ENCODE assay signal across 22 cellular contexts in genomic region chr2:138107288-138107687, GRCh38.
A peak's percentile ranks its signal among the peaks of the same experiment; 100 is the strongest.
DNase-seq lines count a peak whose midpoint lies in the region; ATAC-seq, FAIRE-seq and TF ChIP-seq lines count a peak whose summit lies in the region.
"Had no signal": no experiment of that assay in that cellular context is flagged by ENCODE, and none has a peak within 500 bp of the region (broad histone marks: within the 10 kb centered on the region; RNA-seq: fewer than 3 reads in every experiment).

No MANE protein-coding gene starts in this region.

- in situ Hi-C loops in K562 (cut with MboI) = no loop called here

- CTCF ChIA-PET in SK-N-SH (lab: Yijun Ruan, JAX) = no interaction called here
- CTCF ChIA-PET in K562 (lab: Yijun Ruan, JAX; ENCODE audit: low intra/inter-chr PET ratio) = no interaction called here

- H4K20me1 ChIP-seq in SK-N-SH (ENCODE audit: insufficient read depth) = no peaks in the 10 kb centered on the region
- H4K20me1 ChIP-seq in K562 (replicated peaks; ENCODE audit: control insufficient read depth, insufficient read depth, low read length) = no peaks in the 10 kb centered on the region
- H4K20me1 ChIP-seq in keratinocyte (ENCODE audit: control insufficient read depth, extremely low read depth, insufficient read depth, low read length) = no peaks in the 10 kb centered on the region

- no peak overlapping the region for H3K27ac ChIP-seq in SK-N-SH (ENCODE audit: low read depth in 2 of 2, low read length in 1 of 2)
- no peak overlapping the region for H3K27ac ChIP-seq in K562 (ENCODE audit: extremely low read depth, low read depth, low read length)
- no peak overlapping the region for H3K27ac ChIP-seq in keratinocyte (ENCODE audit: control insufficient read depth, insufficient read depth, low read length)
- no peak overlapping the region for H3K27ac ChIP-seq in stomach
- H3K27ac ChIP-seq: 22Rv1, cardiac muscle cell, esophagus squamous epithelium, left ventricle myocardium inferior, skin epidermis, transverse colon had no signal

- no peaks in the 10 kb centered on the region for H3K9me1 ChIP-seq in K562 (ENCODE audit: control insufficient read depth, insufficient read depth, low read length)
- no peaks in the 10 kb centered on the region for H3K9me1 ChIP-seq in keratinocyte (ENCODE audit: control insufficient read depth, extremely low read depth, insufficient read depth, low read length)

- FAIRE-seq in K562 (lab: Jason Lieb, UNC) (no peak), keratinocyte (lab: Jason Lieb, UNC) (peak; percentile 71)

- 42% methylated on average over 4 of the region's 4 CpGs for WGBS in SK-N-SH (ENCODE audit: low lambda C conversion rate)
- 0% methylated on average over 4 of the region's 4 CpGs for WGBS in K562 (ENCODE audit: insufficient coverage, low coverage, missing lambda C conversion rate)
- 53 to 70% (median 63%) methylated on average over 4 of the region's 4 CpGs for WGBS in stomach, 5 donors

- POLR2A ChIA-PET in SK-N-SH (lab: Yijun Ruan, JAX) (no interaction called here), K562 (lab: Yijun Ruan, JAX) (no interaction called here)

- no peaks in the 10 kb centered on the region for H3K27me3 ChIP-seq in SK-N-SH (ENCODE audit: insufficient read depth)
- H3K27me3 ChIP-seq in K562 (ENCODE audit: control insufficient read depth in 2 of 2, insufficient read depth in 2 of 2, low read length in 2 of 2) = no peaks in the 10 kb centered on the region
- no peaks in the 10 kb centered on the region for H3K27me3 ChIP-seq in keratinocyte (ENCODE audit: control insufficient read depth, extremely low read depth, insufficient read depth, low read length)
- no peaks in the 10 kb centered on the region for H3K27me3 ChIP-seq in stomach
- H3K27me3 ChIP-seq: cardiac muscle cell, esophagus squamous epithelium, transverse colon had no signal

- no peak overlapping the region for H3K4me3 ChIP-seq in SK-N-SH (ENCODE audit: low read depth in 2 of 2, low read length in 1 of 2)
- H3K4me3 ChIP-seq in K562 = no peak overlapping the region
- no peak overlapping the region for H3K4me3 ChIP-seq in keratinocyte (ENCODE audit: control insufficient read depth in 2 of 3, extremely low read depth in 1 of 3, insufficient read depth in 2 of 3, low read depth in 1 of 3, low read length in 3 of 3)
- no peak overlapping the region for H3K4me3 ChIP-seq in stomach
- H3K4me3 ChIP-seq: cardiac muscle cell, esophagus squamous epithelium, left ventricle myocardium inferior, skin epidermis, transverse colon had no signal

- BruUV-seq in K562 (replicated peaks; lab: Mats Ljungman, UMichigan) = no TSS peak

- H3K9ac ChIP-seq in SK-N-SH = no peak overlapping the region
- H3K9ac ChIP-seq in K562 (ENCODE audit: insufficient read depth in 1 of 2, low read depth in 2 of 2, low read length in 2 of 2) = no peak overlapping the region
- H3K9ac ChIP-seq in keratinocyte (ENCODE audit: control insufficient read depth, extremely low read depth, insufficient read depth, low read length) = no peak overlapping the region

- intact Hi-C loops in K562 (cut with micrococcal nuclease) (no loop called here), stomach (cut with DNase I; ENCODE audit: low total_unique reads) (no loop called here)

- TF ChIP-seq POLR2A in K562 (conservative IDR thresholded peaks at IDR 0.05) (no peak), stomach (IDR thresholded peaks at IDR 0.05) (no peak)

- H3K9me3 ChIP-seq in SK-N-SH (no peaks in the 10 kb centered on the region), K562 (replicated peaks; ENCODE audit: control insufficient read depth, insufficient read depth, low read depth, low read length) (no peaks in the 10 kb centered on the region), keratinocyte (ENCODE audit: control insufficient read depth, low read depth, low read length) (no peaks in the 10 kb centered on the region), stomach (no peaks in the 10 kb centered on the region)
- H3K9me3 ChIP-seq: esophagus squamous epithelium, left ventricle myocardium inferior, transverse colon had no signal

- H3K36me3 ChIP-seq in SK-N-SH (replicated peaks in 1 of 2; ENCODE audit: control insufficient read depth in 1 of 2, insufficient read depth in 2 of 2, low read length in 1 of 2) = no peaks in the 10 kb centered on the region
- H3K36me3 ChIP-seq in K562 (ENCODE audit: control insufficient read depth, insufficient read depth, low read length) = no peaks in the 10 kb centered on the region
- H3K36me3 ChIP-seq in keratinocyte (ENCODE audit: control insufficient read depth in 2 of 2, extremely low read depth in 1 of 2, insufficient read depth in 2 of 2, low read length in 2 of 2) = no peaks in the 10 kb centered on the region
- H3K36me3 ChIP-seq in stomach = no peaks in the 10 kb centered on the region
- H3K36me3 ChIP-seq: cardiac muscle cell, esophagus squamous epithelium, left ventricle myocardium inferior, transverse colon had no signal

- ATAC-seq in SK-N-SH treated with all-trans-retinoic acid at 6 μM for 48 hours (no peak), K562 (no peak)

- no peaks in the 10 kb centered on the region for H3K79me2 ChIP-seq in SK-N-SH (ENCODE audit: insufficient read depth)
- no peaks in the 10 kb centered on the region for H3K79me2 ChIP-seq in K562 (ENCODE audit: control insufficient read depth, insufficient read depth, low read length)
- H3K79me2 ChIP-seq in keratinocyte (ENCODE audit: control insufficient read depth, insufficient read depth, low read length) = no peaks in the 10 kb centered on the region

- dilution Hi-C loops in keratinocyte (cut with MboI; ENCODE audit: extremely low pct_ligation_motif_present, low sequenced_read_pairs) = no loop called here

- H3F3A ChIP-seq in SK-N-SH (replicated peaks; ENCODE audit: insufficient read depth) = peaks cover 13% of the 10 kb centered on the region

- TF ChIP-seq RAD21 in SK-N-SH (IDR thresholded peaks at IDR 0.05; ENCODE audit: low read length) (no peak), K562 (CRISPR knock-in tag; conservative IDR thresholded peaks at IDR 0.05 in 1 of 2, IDR thresholded peaks at IDR 0.05 in 1 of 2) (no peak)

- H3K4me2 ChIP-seq in SK-N-SH = no peak overlapping the region
- H3K4me2 ChIP-seq in K562 (ENCODE audit: insufficient read depth, low read length) = no peak overlapping the region
- H3K4me2 ChIP-seq in keratinocyte (ENCODE audit: control insufficient read depth, extremely low read depth, insufficient read depth, low read depth, low read length) = no peak overlapping the region

- H3K9me2 ChIP-seq in SK-N-SH = no peaks in the 10 kb centered on the region

- 0 out of 4 replicates have a peak, but pooled peaks cover 0 to 8% of the 10 kb centered on the region in 2 experiments for H3K4me1 ChIP-seq in SK-N-SH (ENCODE audit: control insufficient read depth in 1 of 2, insufficient read depth in 2 of 2, low read depth in 1 of 2, low read length in 1 of 2)
- no peaks in the 10 kb centered on the region; a peak in 1 of 5 replicates for H3K4me1 ChIP-seq in K562 (replicated peaks in 1 of 2; ENCODE audit: control insufficient read depth in 2 of 2, insufficient read depth in 2 of 2, low read length in 2 of 2)
- H3K4me1 ChIP-seq in keratinocyte (ENCODE audit: control insufficient read depth, extremely low read depth, insufficient read depth, low read length) = peaks cover 6% of the 10 kb centered on the region
- no peaks in the 10 kb centered on the region for H3K4me1 ChIP-seq in stomach
- H3K4me1 ChIP-seq: esophagus squamous epithelium, left ventricle myocardium inferior, transverse colon had no signal

- TF ChIP-seq EP300 in SK-N-SH (IDR thresholded peaks at IDR 0.05; ENCODE audit: borderline replicate concordance in 1 of 2, low read depth in 1 of 2, low read length in 1 of 2) (0 out of 4 replicates have a peak, but pooled peaks of 1 of the 2 experiments have one; percentile 10), K562 (IDR thresholded peaks at IDR 0.05; ENCODE audit: low read length) (no peak), stomach (IDR thresholded peaks at IDR 0.05) (no peak)

- H2AFZ ChIP-seq in SK-N-SH (ENCODE audit: low read depth) (no peak overlapping the region), K562 (ENCODE audit: low read depth, low read length) (no peak overlapping the region), keratinocyte (ENCODE audit: control insufficient read depth, low read length) (no peak overlapping the region)

- DNase-seq in SK-N-SH (no peak), K562 (ENCODE audit: extremely low read depth in 1 of 4, low spot score in 3 of 4) (no peak), keratinocyte (ENCODE audit: low read depth, low spot score) (no peak), ecto neural progenitor cell (ENCODE audit: low spot score) (no peak), stomach (no peak), T-helper 1 cell (no peak), foreskin melanocyte (no peak)
- DNase-seq: activated CD4-positive, alpha-beta T cell treated with anti-CD3 and anti-CD28 coated beads, Interleukin-2, amount 50 U/mL, for 48 hours; activated effector memory CD4-positive, alpha-beta T cell treated with anti-CD3 and anti-CD28 coated beads, Interleukin-2, amount 50 U/mL, for 16 hours; esophagus squamous epithelium; IMR-90; left ventricle myocardium inferior; NCI-H146; NCI-H2171 treated with DMSO at 0.1 percent for 48 hours; NCI-H748 treated with DMSO at 0.1 percent for 48 hours; nephron progenitor cell; stimulated activated CD4-positive, alpha-beta T cell treated with anti-CD3 and anti-CD28 coated beads, Interleukin-2, amount 100 ng/mL, for 48 hours; transverse colon had no signal

- TF ChIP-seq CTCF in SK-N-SH (IDR thresholded peaks at IDR 0.05) (no peak), K562 (IDR thresholded peaks at IDR 0.05 in 2 of 3, conservative IDR thresholded peaks at IDR 0.05 in 1 of 3; ENCODE audit: insufficient read depth in 2 of 3, low read depth in 1 of 3, low read length in 3 of 3) (no peak), keratinocyte (optimal IDR thresholded peaks at IDR 0.05 in 1 of 3, IDR thresholded peaks at IDR 0.05 in 1 of 3, conservative IDR thresholded peaks at IDR 0.05 in 1 of 3; ENCODE audit: extremely low read depth in 1 of 3, insufficient read depth in 2 of 3, low read length in 3 of 3) (no peak), stomach (IDR thresholded peaks at IDR 0.05) (no peak)

TF ChIP-seq in SK-N-SH, 30 proteins besides CTCF, POLR2A, EP300 and RAD21 (continues in another document):
- no peak for TF ChIP-seq FOXM1 (IDR thresholded peaks at IDR 0.05; ENCODE audit: low read depth)
- TF ChIP-seq FOSL2 (IDR thresholded peaks at IDR 0.05; ENCODE audit: borderline replicate concordance, low read depth) = peak; percentile 46; the same call in 1 of the 2 replicates
- TF ChIP-seq NFIC (IDR thresholded peaks at IDR 0.05; ENCODE audit: borderline replicate concordance) = no peak

TF ChIP-seq in SK-N-SH treated with all-trans-retinoic acid at 6 μM for 48 hours, 23 proteins besides CTCF, POLR2A, EP300 and RAD21 (continues in another document):
- TF ChIP-seq ARNTL (CRISPR knock-in tag; IDR thresholded peaks at IDR 0.05; ENCODE audit: borderline replicate concordance, low read depth) (no peak), TCF4 (CRISPR knock-in tag; IDR thresholded peaks at IDR 0.05; ENCODE audit: borderline replicate concordance) (no peak), ZNF565 (CRISPR knock-in tag; conservative IDR thresholded peaks at IDR 0.05; ENCODE audit: low read depth) (no peak)

Comparison
In these comparisons a context has a peak if more than half of its experiments do, and no peak if none do; other contexts are left out.
1. Of the 27 proteins assayed by ChIP-seq in both K562 and SK-N-SH: peak only in K562: none; only in SK-N-SH: JUND; in both: none; in neither: 25; mixed calls (peak in some experiments, not most) for 1.